Comparison of ENCODE assay signal across 9 cellular contexts in genomic region chr19:5778402-5778801, GRCh38. TPM values are rescaled to one million over a fixed set of nuclear protein-coding genes. Genes with fewer than 3 reads are reported as not detected.
"Had no signal": no experiment of that assay in that cellular context is flagged by ENCODE, and none has a peak within 500 bp of the region (broad histone marks: within the 10 kb centered on the region; RNA-seq: fewer than 3 reads in every experiment).

No MANE protein-coding gene starts in this region.

- DNase-seq: GM23248, GOT3, H9, HCEC 1CT, IMR-90, KG1 had no signal

- ATAC-seq: K562 had no signal

- H3K27ac Mint-ChIP-seq: H9 had no signal

- H3K4me3 Mint-ChIP-seq: H9 had no signal

- H2AFZ ChIP-seq: GM23248 had no signal

- H3K9me3 Mint-ChIP-seq: H9 had no signal

- H3K4me1 Mint-ChIP-seq: H9 had no signal

- H3K27ac ChIP-seq: GM23248 had no signal

- H3K4me3 ChIP-seq: GM23248, K562 had no signal

RNA-seq across cellular contexts. Expression of gene PRR22, which starts 6.1 kb away (rescaled TPM):
- total RNA-seq: GM23248, IMR-90 had no signal

RNA-seq across cellular contexts. Expression of gene NRTN, which starts 26.5 kb away (rescaled TPM):
- total RNA-seq: GM23248, HT-29 had no signal

RNA-seq across cellular contexts. Expression of gene CATSPERD, which starts 58.0 kb away (rescaled TPM):
- total RNA-seq: H4, H9, HT-29, IMR-90, K562 had no signal
